In the genomic region with DNA sequence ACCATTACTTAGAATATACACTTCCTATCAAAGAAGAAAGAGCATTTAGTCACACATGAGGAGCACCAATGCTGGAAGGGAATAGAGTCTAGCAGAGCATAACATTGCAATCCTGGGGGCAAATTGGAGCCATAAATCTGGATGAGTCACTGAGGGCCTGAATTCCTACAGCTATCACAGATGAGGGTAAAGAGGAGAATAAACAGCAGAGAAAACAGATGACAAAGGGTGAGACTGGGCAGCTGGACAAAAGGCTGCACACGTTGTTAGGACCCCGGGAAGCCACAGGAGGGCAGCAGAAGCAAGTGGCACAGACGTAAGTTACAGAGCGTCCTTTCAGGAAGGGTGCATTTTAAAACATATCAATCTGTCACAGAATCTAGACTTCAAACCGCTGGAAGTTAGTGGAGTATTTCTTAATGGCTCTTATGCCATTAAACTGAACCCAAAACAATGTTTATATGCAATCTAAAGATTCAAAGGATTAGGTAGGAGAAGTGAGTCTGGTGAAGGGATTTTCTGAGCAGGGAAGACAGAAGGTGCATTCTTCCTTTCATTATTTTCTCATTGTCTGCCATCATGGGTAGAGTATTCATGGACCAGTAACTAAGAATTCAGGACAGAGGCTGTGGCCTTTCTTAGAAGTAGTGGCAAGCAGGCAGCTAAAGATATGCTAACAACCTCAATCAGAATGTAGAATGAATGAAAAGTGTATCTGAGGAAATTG, we compare ENCODE assay signal across 8 cellular contexts.
DNase-seq lines count a peak whose midpoint lies in the region; ATAC-seq lines count a peak whose summit lies in the region.

No MANE protein-coding gene starts in this region.

- H3K4me1 Mint-ChIP-seq in activated naive CD8-positive, alpha-beta T cell treated with anti-CD3 and anti-CD28 coated beads, Interleukin-2, amount 50 U/mL, for 24 hours, result peaks cover 2% of the 10 kb centered on the region

- no peak overlapping the region for H3K27ac Mint-ChIP-seq in activated naive CD8-positive, alpha-beta T cell treated with anti-CD3 and anti-CD28 coated beads, Interleukin-2, amount 50 U/mL, for 24 hours

- DNase-seq in ELF-1 (ENCODE audit: low read depth, low spot score) (peak; percentile 90), NCI-H748 (lab: John Stamatoyannopoulos, UW; ENCODE audit: unreplicated experiment) (peak; percentile 75), left ventricle myocardium superior (peak; percentile 56), retina (peak; percentile 84)
- DNase-seq in activated naive CD8-positive, alpha-beta T cell treated with anti-CD3 and anti-CD28 coated beads, Interleukin-2, amount 50 U/mL, for 24 hours, result peak; percentile 29

- H3K4me3 Mint-ChIP-seq in activated naive CD8-positive, alpha-beta T cell treated with anti-CD3 and anti-CD28 coated beads, Interleukin-2, amount 50 U/mL, for 24 hours, result no peak overlapping the region

- peak; percentile 93 for ATAC-seq in GM21423 (IDR thresholded peaks at IDR 0.05; ENCODE audit: unreplicated experiment)
- ATAC-seq in HG03575 (IDR thresholded peaks at IDR 0.05; ENCODE audit: extremely low read depth, insufficient number of reproducible peaks, low FRiP score, unreplicated experiment), result peak; percentile 52
- peak; percentile 52 for ATAC-seq in activated naive CD8-positive, alpha-beta T cell treated with anti-CD3 and anti-CD28 coated beads, Interleukin-2, amount 50 U/mL, for 24 hours
- ATAC-seq in left ventricle myocardium superior, result peak; percentile 84
- no peak for ATAC-seq in GM18873 (IDR thresholded peaks at IDR 0.05; ENCODE audit: low FRiP score, unreplicated experiment)

- intact Hi-C loops in left ventricle myocardium superior (cut with micrococcal nuclease), result no loop called here

- H3K9me3 Mint-ChIP-seq in activated naive CD8-positive, alpha-beta T cell treated with anti-CD3 and anti-CD28 coated beads, Interleukin-2, amount 50 U/mL, for 24 hours, result no peaks in the 10 kb centered on the region

- no peaks in the 10 kb centered on the region for H3K36me3 Mint-ChIP-seq in activated naive CD8-positive, alpha-beta T cell treated with anti-CD3 and anti-CD28 coated beads, Interleukin-2, amount 50 U/mL, for 24 hours (ENCODE audit: low read depth)

- H3K27me3 Mint-ChIP-seq in activated naive CD8-positive, alpha-beta T cell treated with anti-CD3 and anti-CD28 coated beads, Interleukin-2, amount 50 U/mL, for 24 hours, result peaks cover 2% of the 10 kb centered on the region

Comparison
In these comparisons a context has a peak if more than half of its experiments do, and no peak if none do; other contexts are left out.
1. DNase-seq: peak in every context shown above with its lines; median percentile 90 in ELF-1; 84 in retina; 75 in NCI-H748; 56 in left ventricle myocardium superior; 29 in activated naive CD8-positive, alpha-beta T cell treated with anti-CD3 and anti-CD28 coated beads, Interleukin-2, amount 50 U/mL, for 24 hours.